In the genomic region with DNA sequence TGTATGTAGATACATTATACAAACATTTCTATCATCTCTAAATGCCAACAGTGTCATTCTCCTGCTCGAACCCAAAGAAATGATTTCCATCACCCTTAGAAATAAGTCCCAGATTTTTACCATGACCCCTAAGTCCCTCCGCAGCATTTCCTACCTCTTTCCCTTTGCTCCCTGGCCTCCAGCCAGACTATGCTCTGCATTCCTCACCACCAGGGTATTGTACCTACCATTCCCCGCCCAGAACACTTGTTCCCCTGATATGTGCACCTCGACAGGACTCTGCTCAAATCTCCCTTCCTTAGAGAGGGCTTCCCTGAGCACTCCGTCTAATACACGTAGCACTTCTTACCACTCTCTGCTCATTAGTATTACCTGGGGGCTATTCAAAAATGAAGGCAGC, we compare ENCODE assay signal across 1 cellular context.
TF ChIP-seq lines count a peak whose summit lies in the region.

No MANE protein-coding gene starts in this region.

TF ChIP-seq in WTC11, 78 proteins besides CTCF, POLR2A, EP300 and RAD21 (continued from another document):
- TF ChIP-seq, protein P1, sequence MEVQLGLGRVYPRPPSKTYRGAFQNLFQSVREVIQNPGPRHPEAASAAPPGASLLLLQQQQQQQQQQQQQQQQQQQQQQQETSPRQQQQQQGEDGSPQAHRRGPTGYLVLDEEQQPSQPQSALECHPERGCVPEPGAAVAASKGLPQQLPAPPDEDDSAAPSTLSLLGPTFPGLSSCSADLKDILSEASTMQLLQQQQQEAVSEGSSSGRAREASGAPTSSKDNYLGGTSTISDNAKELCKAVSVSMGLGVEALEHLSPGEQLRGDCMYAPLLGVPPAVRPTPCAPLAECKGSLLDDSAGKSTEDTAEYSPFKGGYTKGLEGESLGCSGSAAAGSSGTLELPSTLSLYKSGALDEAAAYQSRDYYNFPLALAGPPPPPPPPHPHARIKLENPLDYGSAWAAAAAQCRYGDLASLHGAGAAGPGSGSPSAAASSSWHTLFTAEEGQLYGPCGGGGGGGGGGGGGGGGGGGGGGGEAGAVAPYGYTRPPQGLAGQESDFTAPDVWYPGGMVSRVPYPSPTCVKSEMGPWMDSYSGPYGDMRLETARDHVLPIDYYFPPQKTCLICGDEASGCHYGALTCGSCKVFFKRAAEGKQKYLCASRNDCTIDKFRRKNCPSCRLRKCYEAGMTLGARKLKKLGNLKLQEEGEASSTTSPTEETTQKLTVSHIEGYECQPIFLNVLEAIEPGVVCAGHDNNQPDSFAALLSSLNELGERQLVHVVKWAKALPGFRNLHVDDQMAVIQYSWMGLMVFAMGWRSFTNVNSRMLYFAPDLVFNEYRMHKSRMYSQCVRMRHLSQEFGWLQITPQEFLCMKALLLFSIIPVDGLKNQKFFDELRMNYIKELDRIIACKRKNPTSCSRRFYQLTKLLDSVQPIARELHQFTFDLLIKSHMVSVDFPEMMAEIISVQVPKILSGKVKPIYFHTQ (CRISPR knock-in tag; IDR thresholded peaks at IDR 0.05), result no peak
- TF ChIP-seq, protein P2, sequence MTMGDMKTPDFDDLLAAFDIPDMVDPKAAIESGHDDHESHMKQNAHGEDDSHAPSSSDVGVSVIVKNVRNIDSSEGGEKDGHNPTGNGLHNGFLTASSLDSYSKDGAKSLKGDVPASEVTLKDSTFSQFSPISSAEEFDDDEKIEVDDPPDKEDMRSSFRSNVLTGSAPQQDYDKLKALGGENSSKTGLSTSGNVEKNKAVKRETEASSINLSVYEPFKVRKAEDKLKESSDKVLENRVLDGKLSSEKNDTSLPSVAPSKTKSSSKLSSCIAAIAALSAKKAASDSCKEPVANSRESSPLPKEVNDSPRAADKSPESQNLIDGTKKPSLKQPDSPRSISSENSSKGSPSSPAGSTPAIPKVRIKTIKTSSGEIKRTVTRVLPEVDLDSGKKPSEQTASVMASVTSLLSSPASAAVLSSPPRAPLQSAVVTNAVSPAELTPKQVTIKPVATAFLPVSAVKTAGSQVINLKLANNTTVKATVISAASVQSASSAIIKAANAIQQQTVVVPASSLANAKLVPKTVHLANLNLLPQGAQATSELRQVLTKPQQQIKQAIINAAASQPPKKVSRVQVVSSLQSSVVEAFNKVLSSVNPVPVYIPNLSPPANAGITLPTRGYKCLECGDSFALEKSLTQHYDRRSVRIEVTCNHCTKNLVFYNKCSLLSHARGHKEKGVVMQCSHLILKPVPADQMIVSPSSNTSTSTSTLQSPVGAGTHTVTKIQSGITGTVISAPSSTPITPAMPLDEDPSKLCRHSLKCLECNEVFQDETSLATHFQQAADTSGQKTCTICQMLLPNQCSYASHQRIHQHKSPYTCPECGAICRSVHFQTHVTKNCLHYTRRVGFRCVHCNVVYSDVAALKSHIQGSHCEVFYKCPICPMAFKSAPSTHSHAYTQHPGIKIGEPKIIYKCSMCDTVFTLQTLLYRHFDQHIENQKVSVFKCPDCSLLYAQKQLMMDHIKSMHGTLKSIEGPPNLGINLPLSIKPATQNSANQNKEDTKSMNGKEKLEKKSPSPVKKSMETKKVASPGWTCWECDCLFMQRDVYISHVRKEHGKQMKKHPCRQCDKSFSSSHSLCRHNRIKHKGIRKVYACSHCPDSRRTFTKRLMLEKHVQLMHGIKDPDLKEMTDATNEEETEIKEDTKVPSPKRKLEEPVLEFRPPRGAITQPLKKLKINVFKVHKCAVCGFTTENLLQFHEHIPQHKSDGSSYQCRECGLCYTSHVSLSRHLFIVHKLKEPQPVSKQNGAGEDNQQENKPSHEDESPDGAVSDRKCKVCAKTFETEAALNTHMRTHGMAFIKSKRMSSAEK (CRISPR knock-in tag; IDR thresholded peaks at IDR 0.05; ENCODE audit: borderline replicate concordance), result no peak
- TF ChIP-seq, protein P3, sequence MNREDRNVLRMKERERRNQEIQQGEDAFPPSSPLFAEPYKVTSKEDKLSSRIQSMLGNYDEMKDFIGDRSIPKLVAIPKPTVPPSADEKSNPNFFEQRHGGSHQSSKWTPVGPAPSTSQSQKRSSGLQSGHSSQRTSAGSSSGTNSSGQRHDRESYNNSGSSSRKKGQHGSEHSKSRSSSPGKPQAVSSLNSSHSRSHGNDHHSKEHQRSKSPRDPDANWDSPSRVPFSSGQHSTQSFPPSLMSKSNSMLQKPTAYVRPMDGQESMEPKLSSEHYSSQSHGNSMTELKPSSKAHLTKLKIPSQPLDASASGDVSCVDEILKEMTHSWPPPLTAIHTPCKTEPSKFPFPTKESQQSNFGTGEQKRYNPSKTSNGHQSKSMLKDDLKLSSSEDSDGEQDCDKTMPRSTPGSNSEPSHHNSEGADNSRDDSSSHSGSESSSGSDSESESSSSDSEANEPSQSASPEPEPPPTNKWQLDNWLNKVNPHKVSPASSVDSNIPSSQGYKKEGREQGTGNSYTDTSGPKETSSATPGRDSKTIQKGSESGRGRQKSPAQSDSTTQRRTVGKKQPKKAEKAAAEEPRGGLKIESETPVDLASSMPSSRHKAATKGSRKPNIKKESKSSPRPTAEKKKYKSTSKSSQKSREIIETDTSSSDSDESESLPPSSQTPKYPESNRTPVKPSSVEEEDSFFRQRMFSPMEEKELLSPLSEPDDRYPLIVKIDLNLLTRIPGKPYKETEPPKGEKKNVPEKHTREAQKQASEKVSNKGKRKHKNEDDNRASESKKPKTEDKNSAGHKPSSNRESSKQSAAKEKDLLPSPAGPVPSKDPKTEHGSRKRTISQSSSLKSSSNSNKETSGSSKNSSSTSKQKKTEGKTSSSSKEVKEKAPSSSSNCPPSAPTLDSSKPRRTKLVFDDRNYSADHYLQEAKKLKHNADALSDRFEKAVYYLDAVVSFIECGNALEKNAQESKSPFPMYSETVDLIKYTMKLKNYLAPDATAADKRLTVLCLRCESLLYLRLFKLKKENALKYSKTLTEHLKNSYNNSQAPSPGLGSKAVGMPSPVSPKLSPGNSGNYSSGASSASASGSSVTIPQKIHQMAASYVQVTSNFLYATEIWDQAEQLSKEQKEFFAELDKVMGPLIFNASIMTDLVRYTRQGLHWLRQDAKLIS (CRISPR knock-in tag; IDR thresholded peaks at IDR 0.05; ENCODE audit: borderline replicate concordance), result no peak
- no peak for TF ChIP-seq KAT7 (CRISPR knock-in tag; IDR thresholded peaks at IDR 0.05; ENCODE audit: borderline replicate concordance)
- TF ChIP-seq GTF2I (CRISPR knock-in tag; conservative IDR thresholded peaks at IDR 0.05), result no peak
- TF ChIP-seq, protein P4, sequence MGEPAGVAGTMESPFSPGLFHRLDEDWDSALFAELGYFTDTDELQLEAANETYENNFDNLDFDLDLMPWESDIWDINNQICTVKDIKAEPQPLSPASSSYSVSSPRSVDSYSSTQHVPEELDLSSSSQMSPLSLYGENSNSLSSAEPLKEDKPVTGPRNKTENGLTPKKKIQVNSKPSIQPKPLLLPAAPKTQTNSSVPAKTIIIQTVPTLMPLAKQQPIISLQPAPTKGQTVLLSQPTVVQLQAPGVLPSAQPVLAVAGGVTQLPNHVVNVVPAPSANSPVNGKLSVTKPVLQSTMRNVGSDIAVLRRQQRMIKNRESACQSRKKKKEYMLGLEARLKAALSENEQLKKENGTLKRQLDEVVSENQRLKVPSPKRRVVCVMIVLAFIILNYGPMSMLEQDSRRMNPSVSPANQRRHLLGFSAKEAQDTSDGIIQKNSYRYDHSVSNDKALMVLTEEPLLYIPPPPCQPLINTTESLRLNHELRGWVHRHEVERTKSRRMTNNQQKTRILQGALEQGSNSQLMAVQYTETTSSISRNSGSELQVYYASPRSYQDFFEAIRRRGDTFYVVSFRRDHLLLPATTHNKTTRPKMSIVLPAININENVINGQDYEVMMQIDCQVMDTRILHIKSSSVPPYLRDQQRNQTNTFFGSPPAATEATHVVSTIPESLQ (CRISPR knock-in tag; IDR thresholded peaks at IDR 0.05), result no peak
- TF ChIP-seq ZNF671 (CRISPR knock-in tag; IDR thresholded peaks at IDR 0.05), result no peak
- TF ChIP-seq JUN (CRISPR knock-in tag; IDR thresholded peaks at IDR 0.05), result no peak
